34 cellular contexts compared by ENCODE assay signal in the genomic region with DNA sequence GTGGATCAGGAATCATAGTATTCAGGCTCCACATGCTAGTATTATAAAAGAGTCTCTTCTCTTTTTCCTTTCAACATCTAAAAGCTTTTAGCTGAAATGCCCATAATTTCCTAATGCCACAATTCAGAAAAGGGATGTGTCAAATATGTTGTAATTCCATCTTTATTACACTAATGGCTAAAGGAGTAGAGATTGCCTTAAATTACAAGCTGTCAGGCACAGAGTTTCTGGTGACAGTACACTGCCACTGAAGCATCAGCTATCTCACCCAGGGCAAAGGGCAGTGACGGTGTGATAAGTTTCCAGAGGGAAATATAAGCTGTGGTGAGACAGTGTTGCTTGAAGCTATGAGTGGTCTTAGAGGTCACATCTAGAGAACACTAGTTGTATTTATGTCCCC.
"Had no signal": no experiment of that assay in that cellular context is flagged by ENCODE, and none has a peak within 500 bp of the region (broad histone marks: within the 10 kb centered on the region; RNA-seq: fewer than 3 reads in every experiment).

No MANE protein-coding gene starts in this region.

- H3K36me3 Mint-ChIP-seq: activated CD8-positive, alpha-beta memory T cell treated with anti-CD3 and anti-CD28 coated beads, Interleukin-2, amount 10 ng/mL, durations not matched to agents 7 days and 5 days; activated naive CD8-positive, alpha-beta T cell had no signal

- DNase-seq: activated B cell treated with CpG ODN at 0.5 μM for 24 hours; activated CD4-positive, alpha-beta T cell treated with anti-CD3 and anti-CD28 coated beads for 48 hours; activated CD4-positive, alpha-beta T cell treated with anti-CD3 and anti-CD28 coated beads, Interleukin-2, amount 50 U/mL, for 1 hour; activated CD4-positive, alpha-beta T cell treated with anti-CD3 and anti-CD28 coated beads, Interleukin-2, amount 50 U/mL, for 48 hours; activated CD8-positive, alpha-beta memory T cell treated with anti-CD3 and anti-CD28 coated beads, Interleukin-2, amount 10 ng/mL, durations not matched to agents 7 days and 5 days; activated CD8-positive, alpha-beta memory T cell treated with anti-CD3 and anti-CD28 coated beads, Interleukin-2, amount 50 U/mL, for 4 hours; activated CD8-positive, alpha-beta T cell treated with anti-CD3 and anti-CD28 coated beads, Interleukin-2, amount 10 ng/mL, durations not matched to agents 7 days and 5 days; activated gamma-delta T cell; activated naive CD4-positive, alpha-beta T cell treated with anti-CD3 and anti-CD28 coated beads, Interleukin-2, amount 50 U/mL, for 16 hours; activated naive CD4-positive, alpha-beta T cell treated with Interleukin-2 at 50 U/mL for 16 hours; activated T-cell treated with anti-CD3 and anti-CD28 coated beads, Interleukin-2, amount 50 U/mL, for 1 hour; activated T-cell treated with anti-CD3 and anti-CD28 coated beads, Interleukin-2, amount 50 U/mL, for 48 hours; amniotic stem cell; anterior cingulate cortex; brain microvascular endothelial cell; dorsolateral prefrontal cortex; effector memory CD4-positive, alpha-beta T cell; endodermal cell; foreskin fibroblast; head of caudate nucleus; T1000; WERI-Rb-1 had no signal

- H3K4me3 ChIP-seq: coronary artery, dorsolateral prefrontal cortex had no signal

- H3K27ac ChIP-seq: brain microvascular endothelial cell, coronary artery, dorsolateral prefrontal cortex, WERI-Rb-1 had no signal

- ATAC-seq: activated CD4-positive, CD25-positive, alpha-beta regulatory T cell treated with anti-CD3 and anti-CD28 coated beads, Interleukin-2, amount 50 U/mL, for 24 hours; activated CD8-positive, alpha-beta memory T cell treated with anti-CD3 and anti-CD28 coated beads, Interleukin-2, amount 10 ng/mL, durations not matched to agents 7 days and 5 days; activated CD8-positive, alpha-beta T cell treated with anti-CD3 and anti-CD28 coated beads, Interleukin-2, amount 10 ng/mL, durations not matched to agents 7 days and 5 days; esophagus mucosa had no signal

- H3K27ac Mint-ChIP-seq: activated B cell treated with CpG ODN at 0.5 μM for 24 hours; activated CD8-positive, alpha-beta memory T cell treated with anti-CD3 and anti-CD28 coated beads, Interleukin-2, amount 10 ng/mL, durations not matched to agents 7 days and 5 days; activated CD8-positive, alpha-beta T cell treated with anti-CD3 and anti-CD28 coated beads, Interleukin-2, amount 10 ng/mL, durations not matched to agents 7 days and 5 days; activated naive CD8-positive, alpha-beta T cell; activated T-helper 1 cell treated with anti-CD3 and anti-CD28 coated beads, Interleukin-12 subunit alpha, Interleukin-12 subunit beta, Interleukin-2, Interleukin-4 antibody, amounts not matched to agents 30 ng/mL and 10 ng/mL and 1 ng/mL, durations not matched to agents 14 hours and 24 hours and 36 hours; activated T-helper 2 cell treated with anti-CD3 and anti-CD28 coated beads, Interferon-gamma antibody, Interleukin-2, Interleukin-4, amounts not matched to agents 10 μg/mL and 5 μg/mL and 100 μg/mL, durations not matched to agents 14 hours and 24 hours and 36 hours; dendritic cell treated with granulocyte-macrophage colony-stimulating factor and Interleukin-4, amounts not matched to agents 40 ng/mL and 50 ng/mL, for 4 days; endodermal cell; T-helper 1 cell treated with Interleukin-12 subunit alpha and Interleukin-12 subunit beta and Interleukin-4 antibody, amounts not matched to agents 30 μg/mL and 1 μg/mL, for 36 hours had no signal

- H3K36me3 ChIP-seq: brain microvascular endothelial cell, WERI-Rb-1 had no signal

- H3K4me3 Mint-ChIP-seq: activated B cell treated with CpG ODN at 0.5 μM for 24 hours; activated CD8-positive, alpha-beta memory T cell treated with anti-CD3 and anti-CD28 coated beads, Interleukin-2, amount 10 ng/mL, durations not matched to agents 7 days and 5 days; activated CD8-positive, alpha-beta T cell treated with anti-CD3 and anti-CD28 coated beads, Interleukin-2, amount 10 ng/mL, durations not matched to agents 7 days and 5 days; activated naive CD8-positive, alpha-beta T cell; activated T-helper 1 cell treated with anti-CD3 and anti-CD28 coated beads, Interleukin-12 subunit alpha, Interleukin-12 subunit beta, Interleukin-2, Interleukin-4 antibody, amounts not matched to agents 30 ng/mL and 10 ng/mL and 1 ng/mL, durations not matched to agents 14 hours and 24 hours and 36 hours; central memory CD8-positive, alpha-beta T cell; dendritic cell treated with granulocyte-macrophage colony-stimulating factor and Interleukin-4, amounts not matched to agents 40 ng/mL and 50 ng/mL, for 4 days; endodermal cell; T-helper 1 cell treated with Interleukin-12 subunit alpha and Interleukin-12 subunit beta and Interleukin-4 antibody, amounts not matched to agents 30 μg/mL and 1 μg/mL, for 36 hours had no signal

- H3K27me3 ChIP-seq: brain microvascular endothelial cell, dorsolateral prefrontal cortex had no signal

- FAIRE-seq: astrocyte, bronchial epithelial cell, frontal cortex had no signal

- H3K9me3 Mint-ChIP-seq: activated B cell treated with CpG ODN at 0.5 μM for 24 hours; activated T-helper 1 cell treated with anti-CD3 and anti-CD28 coated beads, Interleukin-12 subunit alpha, Interleukin-12 subunit beta, Interleukin-2, Interleukin-4 antibody, amounts not matched to agents 30 ng/mL and 10 ng/mL and 1 ng/mL, durations not matched to agents 14 hours and 24 hours and 36 hours; dendritic cell treated with granulocyte-macrophage colony-stimulating factor and Interleukin-4, amounts not matched to agents 40 ng/mL and 50 ng/mL, for 4 days; endodermal cell; T-helper 1 cell treated with Interleukin-12 subunit alpha and Interleukin-12 subunit beta and Interleukin-4 antibody, amounts not matched to agents 30 μg/mL and 1 μg/mL, for 36 hours had no signal

- H3K4me1 Mint-ChIP-seq: activated B cell treated with CpG ODN at 0.5 μM for 24 hours; activated CD8-positive, alpha-beta memory T cell treated with anti-CD3 and anti-CD28 coated beads, Interleukin-2, amount 10 ng/mL, durations not matched to agents 7 days and 5 days; central memory CD8-positive, alpha-beta T cell; endodermal cell had no signal

- H3K27me3 Mint-ChIP-seq: activated B cell treated with CpG ODN at 0.5 μM for 24 hours; activated CD8-positive, alpha-beta memory T cell treated with anti-CD3 and anti-CD28 coated beads, Interleukin-2, amount 10 ng/mL, durations not matched to agents 7 days and 5 days; activated naive CD8-positive, alpha-beta T cell; central memory CD8-positive, alpha-beta T cell; dendritic cell treated with granulocyte-macrophage colony-stimulating factor and Interleukin-4, amounts not matched to agents 40 ng/mL and 50 ng/mL, for 4 days had no signal
